In the genomic region with DNA sequence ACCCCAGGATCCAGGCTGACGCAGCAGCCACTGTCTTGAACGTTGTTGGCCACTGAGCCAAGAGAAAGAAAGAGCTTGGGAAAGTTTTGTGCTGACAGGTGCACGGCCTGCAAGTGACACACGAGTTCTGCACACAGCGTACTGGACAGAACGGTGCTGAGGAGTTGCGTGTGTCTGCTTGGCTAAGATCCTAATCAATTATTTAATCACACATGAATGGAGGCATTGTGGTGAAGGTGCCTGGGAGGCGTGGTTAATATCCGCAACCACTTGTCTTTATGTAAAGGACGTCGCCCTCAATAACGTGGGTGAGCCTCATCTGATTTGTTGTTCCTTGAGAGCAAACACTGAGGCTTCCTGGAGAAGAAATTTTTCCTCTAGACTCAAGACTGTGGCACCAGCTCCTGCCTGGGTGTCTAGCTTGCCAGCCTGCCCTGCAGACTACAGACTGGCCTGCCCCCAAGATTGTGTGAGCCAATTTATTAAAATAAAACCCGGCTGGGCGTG, we compare ENCODE assay signal across 1 cellular context.
TF ChIP-seq lines count a peak whose summit lies in the region.

No MANE protein-coding gene starts in this region.

TF ChIP-seq in IMR-90, 13 proteins besides CTCF, POLR2A, EP300 and RAD21 (continued from another document):
- TF ChIP-seq BHLHE40 (IDR thresholded peaks at IDR 0.05; ENCODE audit: low read depth, low read length): no peak
- TF ChIP-seq RCOR1 (IDR thresholded peaks at IDR 0.05; ENCODE audit: insufficient replicate concordance, low read length): no peak
- TF ChIP-seq CEBPB (IDR thresholded peaks at IDR 0.05; ENCODE audit: low read depth, low read length): no peak
